ENCODE assay signal across 19 cellular contexts in the genomic region with DNA sequence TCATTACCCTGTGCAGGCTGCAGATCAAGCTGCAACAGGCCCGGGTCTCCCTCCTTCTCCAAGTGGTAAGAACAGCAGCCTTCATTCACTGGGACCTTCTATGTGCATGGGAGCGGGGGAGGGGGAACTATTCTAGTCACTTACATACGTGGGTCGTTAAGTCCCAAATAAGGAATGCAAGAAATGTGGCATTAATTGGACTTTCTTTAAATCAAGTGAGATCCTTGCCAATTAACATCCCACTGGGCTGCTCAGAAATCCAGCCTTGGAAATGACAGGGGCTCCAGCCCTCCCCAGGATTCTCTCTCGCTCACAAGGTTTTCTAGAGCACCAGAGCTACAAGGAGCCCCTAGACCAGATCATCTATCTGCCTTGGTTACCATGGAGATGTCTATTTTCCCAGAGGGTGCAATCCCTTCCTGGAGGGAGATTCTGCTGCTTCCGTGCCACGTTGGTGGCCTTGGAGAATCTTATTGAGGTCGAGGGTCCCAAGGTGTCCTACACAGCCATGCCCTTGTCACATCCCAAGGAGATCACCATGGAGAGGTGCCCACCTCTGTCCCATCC. TPM values are rescaled to one million over a fixed set of nuclear protein-coding genes. Genes with fewer than 3 reads are reported as not detected.
DNase-seq lines count a peak whose midpoint lies in the region; ATAC-seq, FAIRE-seq and TF ChIP-seq lines count a peak whose summit lies in the region.
"Had no signal": no experiment of that assay in that cellular context is flagged by ENCODE, and none has a peak within 500 bp of the region (broad histone marks: within the 10 kb centered on the region; RNA-seq: fewer than 3 reads in every experiment).

No MANE protein-coding gene starts in this region.

- no peaks in the 10 kb centered on the region for H3K36me3 ChIP-seq in NT2/D1 (ENCODE audit: insufficient read depth, insufficient read length, low read length)
- no peaks in the 10 kb centered on the region for H3K36me3 ChIP-seq in H1 (ENCODE audit: control insufficient read depth in 2 of 4, insufficient read depth in 4 of 4, low read length in 3 of 4)
- no peaks in the 10 kb centered on the region for H3K36me3 ChIP-seq in neuronal stem cell (replicated peaks in 1 of 2; ENCODE audit: control insufficient read depth in 2 of 2, insufficient read depth in 2 of 2, low read length in 2 of 2)
- H3K36me3 ChIP-seq: MG63 had no signal

- peaks cover 2% of the 10 kb centered on the region; the same call in 1 of the 2 replicates for H3K23me2 ChIP-seq in H1 (ENCODE audit: low read depth, low read length)

- H2BK12ac ChIP-seq in H1 (ENCODE audit: low read depth, low read length) (no peak overlapping the region), neuronal stem cell (ENCODE audit: low read length) (no peak overlapping the region)

- H2BK15ac ChIP-seq in H1 (ENCODE audit: low read length) (peak overlapping the region; percentile 16; the same call in 1 of the 2 replicates), neuronal stem cell (ENCODE audit: low read length) (no peak overlapping the region)

- peaks cover 22% of the 10 kb centered on the region for H3K9me3 ChIP-seq in NT2/D1 (ENCODE audit: insufficient read depth, low read length)
- no peaks in the 10 kb centered on the region for H3K9me3 ChIP-seq in H1 (ENCODE audit: insufficient read depth in 2 of 2, low read depth in 1 of 2, low read length in 1 of 2)
- no peaks in the 10 kb centered on the region for H3K9me3 ChIP-seq in neuronal stem cell (replicated peaks in 1 of 2; ENCODE audit: control insufficient read depth in 2 of 2, insufficient read depth in 1 of 2, low read depth in 1 of 2, low read length in 2 of 2)
- H3K9me3 ChIP-seq: MG63 had no signal

- CTCF ChIA-PET in H1 (lab: Charles Lee; ENCODE audit: partially characterized antibody): interaction anchor here (1.7 to 2.1 kb wide), 3 partner anchors 12 to 35 kb away, joined by 5 to 12 read pairs (median 6); no protein-coding TSS in a partner anchor

- H3K14ac ChIP-seq in H1 (ENCODE audit: insufficient read length): no peak overlapping the region
- H3K14ac ChIP-seq in neuronal stem cell (ENCODE audit: low read length): no peak overlapping the region

- H3K18ac ChIP-seq in H1 (ENCODE audit: extremely low read depth, low read length): no peak overlapping the region
- H3K18ac ChIP-seq in neuronal stem cell (ENCODE audit: low read length): no peak overlapping the region

- TF ChIP-seq EP300 in H1 (IDR thresholded peaks at IDR 0.05; ENCODE audit: borderline replicate concordance in 1 of 2, low read depth in 2 of 2, low read length in 2 of 2): no peak

- 87% methylated on average over 8 of the region's 8 CpGs; no CpG with 5 or more reads in 1 of the 2 experiments for WGBS in H1 (ENCODE audit: extremely low coverage in 1 of 2, insufficient coverage in 1 of 2, insufficient read length in 1 of 2, insufficient replicate concordance in 2 of 2, low coverage in 1 of 2, low lambda C conversion rate in 2 of 2, missing lambda C conversion rate in 1 of 2), 2 experiments
- no CpG with 5 or more reads among the region's 8 CpGs for WGBS in neuronal stem cell (ENCODE audit: extremely low coverage in 2 of 2, insufficient read length in 2 of 2, insufficient replicate concordance in 1 of 2), 2 donors

- no peak for ATAC-seq in omental fat pad (ENCODE audit: low FRiP score)

- H3K23ac ChIP-seq in H1 (ENCODE audit: insufficient read length): no peak overlapping the region
- no peak overlapping the region for H3K23ac ChIP-seq in neuronal stem cell (ENCODE audit: low read depth, low read length, poor library complexity)

- H4K91ac ChIP-seq in H1 (replicated peaks; ENCODE audit: insufficient read length, low read length): no peak overlapping the region
- H4K91ac ChIP-seq in neuronal stem cell (ENCODE audit: low read depth, low read length, poor library complexity): no peak overlapping the region

- H2AK5ac ChIP-seq in H1 (ENCODE audit: low read depth, low read length) (no peak overlapping the region), neuronal stem cell (ENCODE audit: low read depth, low read length) (no peak overlapping the region)

- H3K4me3 ChIP-seq in NT2/D1 (ENCODE audit: insufficient read length, low read depth) (no peak overlapping the region), H1 (ENCODE audit: extremely low read depth in 1 of 4, insufficient read depth in 2 of 4, low read depth in 3 of 4, low read length in 4 of 4) (no peak overlapping the region), neuronal stem cell (ENCODE audit: low read length in 2 of 2) (no peak overlapping the region)
- H3K4me3 ChIP-seq: MG63, PC-9 had no signal

- H2AFZ ChIP-seq in H1 (ENCODE audit: low read length) (no peak overlapping the region), neuronal stem cell (ENCODE audit: low read length) (peak overlapping the region; percentile 21)
- H2AFZ ChIP-seq: PC-9 had no signal

- H2BK5ac ChIP-seq in H1 (ENCODE audit: low read depth, low read length): no peak overlapping the region; the same call in 1 of the 2 replicates
- no peak overlapping the region for H2BK5ac ChIP-seq in neuronal stem cell (ENCODE audit: low read length)

- H3K4me1 ChIP-seq in NT2/D1 (ENCODE audit: insufficient read depth, insufficient read length): peaks cover 3% of the 10 kb centered on the region
- peaks cover 2 to 12% (median 4%) of the 10 kb centered on the region in 4 experiments for H3K4me1 ChIP-seq in H1 (replicated peaks in 1 of 4; ENCODE audit: control insufficient read depth in 3 of 4, insufficient read depth in 4 of 4, low read length in 3 of 4)
- H3K4me1 ChIP-seq in neuronal stem cell (ENCODE audit: control insufficient read depth in 2 of 2, insufficient read depth in 1 of 2, low read depth in 1 of 2, low read length in 2 of 2): peaks cover 14 to 15% of the 10 kb centered on the region in 2 donors

- H3K79me1 ChIP-seq in H1 (ENCODE audit: low read depth, low read length) (no peaks in the 10 kb centered on the region), neuronal stem cell (ENCODE audit: low read depth, low read length) (no peaks in the 10 kb centered on the region)

- DNase-seq in H4 (ENCODE audit: low spot score) (peak; percentile 3), NT2/D1 (ENCODE audit: low read depth, low spot score) (no peak), H1 (ENCODE audit: low read depth in 1 of 2, low spot score in 2 of 2) (no peak), neuronal stem cell (ENCODE audit: low spot score) (no peak), 8988T (no peak), GM19238 (ENCODE audit: insufficient read length, low spot score) (no peak), ecto neural progenitor cell (ENCODE audit: low spot score) (no peak), omental fat pad (ENCODE audit: low spot score) (no peak)
- DNase-seq: AML-193; CD4-positive, alpha-beta T cell; DMS79 treated with DMSO at 0.1 percent for 48 hours; MG63; NCI-H1105; NCI-H187; NCI-H2171 treated with DMSO at 0.1 percent for 48 hours; PC-9 had no signal

- peak overlapping the region; percentile 27 for H3K9ac ChIP-seq in NT2/D1 (ENCODE audit: insufficient read length, low read depth)
- no peak overlapping the region for H3K9ac ChIP-seq in H1 (replicated peaks in 1 of 4; ENCODE audit: extremely low read depth in 1 of 4, low read depth in 3 of 4, low read length in 3 of 4)
- no peak overlapping the region for H3K9ac ChIP-seq in neuronal stem cell (ENCODE audit: low read depth, low read length, poor library complexity)

- FAIRE-seq in H1 (lab: Jason Lieb, UNC): no peak
- FAIRE-seq: GM12892, H54 had no signal

- no peak overlapping the region for H4K5ac ChIP-seq in H1 (ENCODE audit: insufficient read length, low read depth, low read length)

- H4K8ac ChIP-seq in H1 (ENCODE audit: extremely low read depth, insufficient read depth, low read length): no peak overlapping the region
- H4K8ac ChIP-seq in neuronal stem cell (ENCODE audit: low read depth, low read length): no peak overlapping the region

- POLR2A ChIA-PET in H1 (lab: Charles Lee; ENCODE audit: partially characterized antibody): interaction anchor here (0.6 to 9.2 kb wide), 3 partner anchors 6 to 124 kb away, joined by 3 to 233 read pairs (median 4); a partner anchor contains a TSS

- no peak overlapping the region for H2BK20ac ChIP-seq in H1 (ENCODE audit: low read length)

- H3K79me2 ChIP-seq in H1 (ENCODE audit: control insufficient read depth in 1 of 2, insufficient read depth in 2 of 2, low read length in 2 of 2): no peaks in the 10 kb centered on the region

- H3K27ac ChIP-seq in H1 (ENCODE audit: low read depth, low read length) (no peak overlapping the region), neuronal stem cell (replicated peaks; ENCODE audit: low read length) (peak overlapping the region; percentile 34)
- H3K27ac ChIP-seq: PC-9 had no signal

- TF ChIP-seq RAD21 in H1 (IDR thresholded peaks at IDR 0.05 in 1 of 2, conservative IDR thresholded peaks at IDR 0.05 in 1 of 2; ENCODE audit: low read depth in 2 of 2, low read length in 2 of 2): no peak

- no peak for TF ChIP-seq POLR2A in H1 (IDR thresholded peaks at IDR 0.05; ENCODE audit: control extremely low read depth in 1 of 2, low read depth in 2 of 2, low read length in 2 of 2)

- no peak overlapping the region for H2BK120ac ChIP-seq in H1 (replicated peaks; ENCODE audit: low read depth, low read length)
- no peak overlapping the region for H2BK120ac ChIP-seq in neuronal stem cell (ENCODE audit: low read depth, low read length)

- H3K4ac ChIP-seq in H1 (replicated peaks; ENCODE audit: insufficient read length, low read depth, low read length) (no peak overlapping the region), neuronal stem cell (ENCODE audit: low read length) (no peak overlapping the region)

- H3K56ac ChIP-seq in H1 (replicated peaks; ENCODE audit: insufficient read length, low read depth, low read length): no peak overlapping the region

- H4K20me1 ChIP-seq in H1 (replicated peaks in 1 of 2; ENCODE audit: control insufficient read depth in 1 of 2, insufficient read depth in 2 of 2, low read length in 2 of 2): no peaks in the 10 kb centered on the region

- no peaks in the 10 kb centered on the region for H3K27me3 ChIP-seq in NT2/D1 (ENCODE audit: insufficient read depth, insufficient read length)
- H3K27me3 ChIP-seq in H1 (replicated peaks in 1 of 4; ENCODE audit: control insufficient read depth in 3 of 4, extremely low read depth in 1 of 4, insufficient read depth in 3 of 4, low read length in 3 of 4): no peaks in the 10 kb centered on the region
- no peaks in the 10 kb centered on the region for H3K27me3 ChIP-seq in neuronal stem cell (ENCODE audit: control insufficient read depth in 3 of 3, insufficient read depth in 3 of 3, low read depth in 1 of 3, low read length in 3 of 3)
- H3K27me3 ChIP-seq: MG63 had no signal

- H3K4me2 ChIP-seq in H1 (ENCODE audit: insufficient read depth in 1 of 2, low read depth in 2 of 2, low read length in 2 of 2) (no peak overlapping the region), neuronal stem cell (ENCODE audit: insufficient read depth, low read length, poor library complexity, severe bottlenecking) (peak overlapping the region; percentile 15)
- H3K4me2 ChIP-seq: PC-9 had no signal

- TF ChIP-seq CTCF in H1 (IDR thresholded peaks at IDR 0.05; ENCODE audit: control extremely low read depth in 1 of 3, insufficient read depth in 1 of 3, low read depth in 1 of 3, low read length in 3 of 3) (no peak), omental fat pad (IDR thresholded peaks at IDR 0.05) (no peak)

RNA-seq across cellular contexts. Expression of a gene that starts 5.2 kb away (rescaled TPM):
- 86.6 and 90.0 TPM in 2 replicates for total RNA-seq in H4 (2014; rRNA removed; shearing (Covaris generic))
- 528 and 539 TPM in 2 replicates for total RNA-seq in H1 (2021; fragmentation: NEBNext Ultra II Directional; extraction: Animal tissue kit (Norgen Biotek cat#: 25700))
- polyA plus RNA-seq in H1 (2011; rRNA removed): 89.3 and 175 TPM in 2 replicates
- polyA plus RNA-seq in H1 (2011; cell fraction: cytosol; rRNA removed): 105 TPM
- polyA plus RNA-seq in H1 (2011; cell fraction: nucleus; rRNA removed): 101 TPM
- polyA plus RNA-seq in H1 (2012, experiment 1 of 2): 476 to 568 TPM (median 517 TPM) in 4 replicates
- polyA plus RNA-seq in H1 (2012, experiment 2 of 2): 186 TPM
- 266 TPM for polyA plus RNA-seq in H1 (2013, experiment 1 of 2)
- 257 TPM for polyA plus RNA-seq in H1 (2013, experiment 2 of 2)
- 91.0 and 95.7 TPM in 2 replicates for polyA minus RNA-seq in H1 (2011; rRNA and poly(A)+ RNA removed)
- 120 TPM for polyA minus RNA-seq in H1 (2011; cell fraction: cytosol; rRNA and poly(A)+ RNA removed)
- polyA minus RNA-seq in H1 (2011; cell fraction: nucleus; rRNA and poly(A)+ RNA removed): 121 TPM
- 353 TPM for polyA plus RNA-seq in neuronal stem cell (2013, experiment 1 of 2)
- polyA plus RNA-seq in neuronal stem cell (2013, experiment 2 of 2): 340 TPM
- total RNA-seq in omental fat pad: 100 to 1,000 TPM; 444 to 832 (median 685) TPM

RNA-seq across cellular contexts. Expression of a gene that starts 28.6 kb away (rescaled TPM):
- not detected in 2 replicates for total RNA-seq in H4 (2014; rRNA removed; shearing (Covaris generic))
- total RNA-seq in H1 (2021; fragmentation: NEBNext Ultra II Directional; extraction: Animal tissue kit (Norgen Biotek cat#: 25700)): not detected in 2 replicates
- polyA plus RNA-seq in H1 (2011; rRNA removed): not detected in 2 replicates
- not detected for polyA plus RNA-seq in H1 (2011; cell fraction: cytosol; rRNA removed)
- not detected for polyA plus RNA-seq in H1 (2011; cell fraction: nucleus; rRNA removed)
- polyA plus RNA-seq in H1 (2012, experiment 1 of 2): not detected in 4 replicates
- polyA plus RNA-seq in H1 (2012, experiment 2 of 2): not detected
- polyA plus RNA-seq in H1 (2013, experiment 1 of 2): not detected
- not detected for polyA plus RNA-seq in H1 (2013, experiment 2 of 2)
- not detected in 2 replicates for polyA minus RNA-seq in H1 (2011; rRNA and poly(A)+ RNA removed)
- not detected for polyA minus RNA-seq in H1 (2011; cell fraction: cytosol; rRNA and poly(A)+ RNA removed)
- polyA minus RNA-seq in H1 (2011; cell fraction: nucleus; rRNA and poly(A)+ RNA removed): not detected
- polyA plus RNA-seq in neuronal stem cell (2013, experiment 1 of 2): not detected
- not detected for polyA plus RNA-seq in neuronal stem cell (2013, experiment 2 of 2)
- total RNA-seq in omental fat pad: not detected
- total RNA-seq: CD4-positive, alpha-beta T cell; SK-MEL-5 had no signal

RNA-seq across cellular contexts. Expression of a gene that starts 50.9 kb away (rescaled TPM):
- 0.06 TPM in 1 of 2 replicates, not detected in the other for total RNA-seq in H4 (2014; rRNA removed; shearing (Covaris generic))
- total RNA-seq in H1 (2021; fragmentation: NEBNext Ultra II Directional; extraction: Animal tissue kit (Norgen Biotek cat#: 25700)): 3.6 and 3.8 TPM in 2 replicates
- 2.3 and 3.4 TPM in 2 replicates for polyA plus RNA-seq in H1 (2011; rRNA removed)
- polyA plus RNA-seq in H1 (2011; cell fraction: cytosol; rRNA removed): 2.9 TPM
- polyA plus RNA-seq in H1 (2011; cell fraction: nucleus; rRNA removed): 10.6 TPM
- 2.4 to 3.6 TPM (median 2.8 TPM) in 4 replicates for polyA plus RNA-seq in H1 (2012, experiment 1 of 2)
- 1.9 TPM for polyA plus RNA-seq in H1 (2012, experiment 2 of 2)
- polyA plus RNA-seq in H1 (2013, experiment 1 of 2): 1.8 TPM
- polyA plus RNA-seq in H1 (2013, experiment 2 of 2): 1.5 TPM
- polyA minus RNA-seq in H1 (2011; rRNA and poly(A)+ RNA removed): 0.80 and 1.3 TPM in 2 replicates
- 0.66 TPM for polyA minus RNA-seq in H1 (2011; cell fraction: cytosol; rRNA and poly(A)+ RNA removed)
- polyA minus RNA-seq in H1 (2011; cell fraction: nucleus; rRNA and poly(A)+ RNA removed): 2.6 TPM
- 1.5 TPM for polyA plus RNA-seq in neuronal stem cell (2013, experiment 1 of 2)
- polyA plus RNA-seq in neuronal stem cell (2013, experiment 2 of 2): 1.5 TPM
- total RNA-seq in omental fat pad: 1 to 10 TPM in 1 of 4 donors, under 1 TPM in 1, not detected in 2; 0.47 to 1.1 TPM

RNA-seq across cellular contexts. Expression of a gene that starts 59.1 kb away (rescaled TPM):
- 81.4 and 83.8 TPM in 2 replicates for total RNA-seq in H4 (2014; rRNA removed; shearing (Covaris generic))
- total RNA-seq in H1 (2021; fragmentation: NEBNext Ultra II Directional; extraction: Animal tissue kit (Norgen Biotek cat#: 25700)): 0.36 and 0.50 TPM in 2 replicates
- 0.95 and 0.96 TPM in 2 replicates for polyA plus RNA-seq in H1 (2011; rRNA removed)
- polyA plus RNA-seq in H1 (2011; cell fraction: cytosol; rRNA removed): 0.76 TPM
- 0.87 TPM for polyA plus RNA-seq in H1 (2011; cell fraction: nucleus; rRNA removed)
- polyA plus RNA-seq in H1 (2012, experiment 1 of 2): 0.44 to 0.88 TPM (median 0.81 TPM) in 4 replicates
- 0.88 TPM for polyA plus RNA-seq in H1 (2012, experiment 2 of 2)
- 0.55 TPM for polyA plus RNA-seq in H1 (2013, experiment 1 of 2)
- 0.46 TPM for polyA plus RNA-seq in H1 (2013, experiment 2 of 2)
- polyA minus RNA-seq in H1 (2011; rRNA and poly(A)+ RNA removed): 0.19 and 1.00 TPM in 2 replicates
- polyA minus RNA-seq in H1 (2011; cell fraction: cytosol; rRNA and poly(A)+ RNA removed): 22.5 TPM
- polyA minus RNA-seq in H1 (2011; cell fraction: nucleus; rRNA and poly(A)+ RNA removed): 11.9 TPM
- polyA plus RNA-seq in neuronal stem cell (2013, experiment 1 of 2): 0.07 TPM
- 0.03 TPM for polyA plus RNA-seq in neuronal stem cell (2013, experiment 2 of 2)
- under 1 TPM in 1 of 4 donors, not detected in 3; 0.56 TPM for total RNA-seq in omental fat pad
- total RNA-seq: CD4-positive, alpha-beta T cell; SK-MEL-5 had no signal
